ENCODE assay signal across 11 cellular contexts in the genomic region with DNA sequence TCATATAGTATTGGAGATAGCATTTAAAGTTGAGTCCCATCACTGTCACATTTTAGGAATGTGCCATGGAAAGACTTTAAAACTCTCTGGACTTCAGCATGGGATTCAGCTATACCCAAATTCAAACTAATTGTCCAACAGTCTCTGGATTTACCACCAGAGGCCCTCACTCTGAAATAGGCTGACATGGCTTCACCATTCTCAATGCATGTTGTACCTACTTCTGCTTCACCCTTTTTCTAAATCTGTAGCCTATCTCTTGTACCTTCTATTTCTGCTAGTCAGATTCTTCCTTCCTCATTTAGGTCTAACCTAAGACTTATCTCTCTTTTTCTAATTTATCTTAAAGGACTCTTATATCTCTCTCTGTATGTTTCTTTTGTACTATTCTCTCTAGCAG.
A peak's percentile ranks its signal among the peaks of the same experiment; 100 is the strongest.
DNase-seq lines count a peak whose midpoint lies in the region; ATAC-seq and TF ChIP-seq lines count a peak whose summit lies in the region.
"Had no signal": no experiment of that assay in that cellular context is flagged by ENCODE, and none has a peak within 500 bp of the region (broad histone marks: within the 10 kb centered on the region; RNA-seq: fewer than 3 reads in every experiment).

No MANE protein-coding gene starts in this region.

- H3K9me3 ChIP-seq in RWPE2 (ENCODE audit: severe bottlenecking), result no peaks in the 10 kb centered on the region
- H3K9me3 ChIP-seq in gastroesophageal sphincter, result no peaks in the 10 kb centered on the region
- H3K9me3 ChIP-seq: adrenal gland had no signal

- no peak for TF ChIP-seq EP300 in gastroesophageal sphincter (IDR thresholded peaks at IDR 0.05)

- no peaks in the 10 kb centered on the region for H3K36me3 ChIP-seq in RWPE2 (ENCODE audit: low read depth)
- no peaks in the 10 kb centered on the region for H3K36me3 ChIP-seq in gastroesophageal sphincter
- H3K36me3 ChIP-seq: adrenal gland had no signal

- peak; percentile 25 for TF ChIP-seq CTCF in RWPE2 (IDR thresholded peaks at IDR 0.05; ENCODE audit: poor library complexity, severe bottlenecking)
- no peak for TF ChIP-seq CTCF in gastroesophageal sphincter (IDR thresholded peaks at IDR 0.05)

- ATAC-seq in RWPE2 (ENCODE audit: low read depth) (no peak), HG03097 (IDR thresholded peaks at IDR 0.05; ENCODE audit: low FRiP score, unreplicated experiment) (no peak), GM18519 (IDR thresholded peaks at IDR 0.05; ENCODE audit: low FRiP score, unreplicated experiment) (no peak), gastroesophageal sphincter (no peak)
- ATAC-seq: esophagus mucosa had no signal

- H3K27me3 ChIP-seq in RWPE2 (ENCODE audit: insufficient read depth, poor library complexity, severe bottlenecking) (no peaks in the 10 kb centered on the region), gastroesophageal sphincter (no peaks in the 10 kb centered on the region)
- H3K27me3 ChIP-seq: adrenal gland had no signal

- POLR2A ChIA-PET in HEK293T (lab: Yijun Ruan, JAX), result no interaction called here

- DNase-seq in DMS53 treated with DMSO at 0.1 percent for 48 hours (lab: John Stamatoyannopoulos, UW; ENCODE audit: unreplicated experiment) (peak; percentile 33), HEK293T (ENCODE audit: extremely low spot score) (peak; percentile 15), RWPE2 (ENCODE audit: low spot score) (no peak), iPS-NIHi11 (ENCODE audit: low spot score) (peak; percentile 22), NCI-H1436 treated with DMSO at 0.1 percent for 48 hours (lab: John Stamatoyannopoulos, UW) (no peak)
- DNase-seq: activated CD4-positive, alpha-beta T cell treated with anti-CD3 and anti-CD28 coated beads, Interleukin-2, amount 10 ng/mL, durations not matched to agents 7 days and 5 days; adrenal gland had no signal

- no peaks in the 10 kb centered on the region for H3K4me1 ChIP-seq in RWPE2 (ENCODE audit: insufficient read depth, poor library complexity, severe bottlenecking)
- peaks cover 0 to 4% (median 0%) of the 10 kb centered on the region in 3 donors for H3K4me1 ChIP-seq in gastroesophageal sphincter
- H3K4me1 ChIP-seq: adrenal gland had no signal

- H3K4me3 ChIP-seq in RWPE2 (ENCODE audit: severe bottlenecking) (no peak overlapping the region), gastroesophageal sphincter (no peak overlapping the region)
- H3K4me3 ChIP-seq: adrenal gland had no signal

- CTCF ChIA-PET in HEK293T (lab: Yijun Ruan, JAX), result no interaction called here

- H3K27ac ChIP-seq in RWPE2 (ENCODE audit: poor library complexity, severe bottlenecking) (no peak overlapping the region), gastroesophageal sphincter (no peak overlapping the region)
- H3K27ac ChIP-seq: adrenal gland had no signal

- TF ChIP-seq POLR2A in gastroesophageal sphincter (IDR thresholded peaks at IDR 0.05), result no peak

TF ChIP-seq in HEK293T, 16 proteins besides CTCF, POLR2A, EP300 and RAD21:
- TF ChIP-seq FOXK2 (IDR thresholded peaks at IDR 0.05) (no peak), ZNF384 (IDR thresholded peaks at IDR 0.05) (no peak), HDGF (IDR thresholded peaks at IDR 0.05; ENCODE audit: borderline replicate concordance) (no peak), SP1 (IDR thresholded peaks at IDR 0.05) (no peak), L3MBTL2 (conservative IDR thresholded peaks at IDR 0.05) (no peak), FOXM1 (IDR thresholded peaks at IDR 0.05; ENCODE audit: borderline replicate concordance) (no peak), BHLHE40 (IDR thresholded peaks at IDR 0.05; ENCODE audit: borderline replicate concordance) (no peak), FOXA1 (IDR thresholded peaks at IDR 0.05) (no peak), LEF1 (IDR thresholded peaks at IDR 0.05; ENCODE audit: borderline replicate concordance) (no peak), TARDBP (IDR thresholded peaks at IDR 0.05) (no peak), ELF4 (IDR thresholded peaks at IDR 0.05) (no peak), CTBP1 (IDR thresholded peaks at IDR 0.05; ENCODE audit: borderline replicate concordance) (no peak), SUZ12 (IDR thresholded peaks at IDR 0.05) (no peak), NFRKB (IDR thresholded peaks at IDR 0.05) (no peak)
- TF ChIP-seq, protein P1, sequence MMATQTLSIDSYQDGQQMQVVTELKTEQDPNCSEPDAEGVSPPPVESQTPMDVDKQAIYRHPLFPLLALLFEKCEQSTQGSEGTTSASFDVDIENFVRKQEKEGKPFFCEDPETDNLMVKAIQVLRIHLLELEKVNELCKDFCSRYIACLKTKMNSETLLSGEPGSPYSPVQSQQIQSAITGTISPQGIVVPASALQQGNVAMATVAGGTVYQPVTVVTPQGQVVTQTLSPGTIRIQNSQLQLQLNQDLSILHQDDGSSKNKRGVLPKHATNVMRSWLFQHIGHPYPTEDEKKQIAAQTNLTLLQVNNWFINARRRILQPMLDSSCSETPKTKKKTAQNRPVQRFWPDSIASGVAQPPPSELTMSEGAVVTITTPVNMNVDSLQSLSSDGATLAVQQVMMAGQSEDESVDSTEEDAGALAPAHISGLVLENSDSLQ (IDR thresholded peaks at IDR 0.05), result no peak

Comparison
In these comparisons a context has a peak if more than half of its experiments do, and no peak if none do; other contexts are left out.
1. DNase-seq: peak in DMS53 treated with DMSO at 0.1 percent for 48 hours (single experiment), HEK293T (single experiment) and iPS-NIHi11 (single experiment); none in RWPE2 (single experiment) and NCI-H1436 treated with DMSO at 0.1 percent for 48 hours (single experiment).